8 cellular contexts compared by ENCODE assay signal in genomic region chr4:86043755-86044592, GRCh38.
DNase-seq lines count a peak whose midpoint lies in the region; ATAC-seq and TF ChIP-seq lines count a peak whose summit lies in the region.

No MANE protein-coding gene starts in this region.

- POLR2A ChIA-PET in CD8-positive, alpha-beta T cell (lab: Charles Lee), result no interaction called here

- intact Hi-C loops in CD8-positive, alpha-beta T cell (cut with DNase I, micrococcal nuclease), result loop anchor here (5.0 kb wide), 3 partner anchors 897 to 962 kb away; no protein-coding TSS in a partner anchor

- no peak overlapping the region for H3K27ac Mint-ChIP-seq in CD8-positive, alpha-beta T cell
- H3K27ac Mint-ChIP-seq in endothelial cell (ENCODE audit: unreplicated experiment), result no peak overlapping the region
- peak overlapping the region; percentile 5 to 39 (median 22) for H3K27ac Mint-ChIP-seq in nephron

- TF ChIP-seq RAD21 in Ishikawa (IDR thresholded peaks at IDR 0.05; ENCODE audit: low read depth), result peak; percentile 72

- H3K9me3 Mint-ChIP-seq in CD8-positive, alpha-beta T cell, result no peaks in the 10 kb centered on the region
- H3K9me3 Mint-ChIP-seq in endothelial cell (ENCODE audit: unreplicated experiment), result no peaks in the 10 kb centered on the region
- peaks cover 5% of the 10 kb centered on the region for H3K9me3 Mint-ChIP-seq in nephron

- H3K4me1 ChIP-seq in CD8-positive, alpha-beta T cell (ENCODE audit: insufficient read depth, low read length), result no peaks in the 10 kb centered on the region

- ATAC-seq in CD8-positive, alpha-beta T cell, result no peak
- peak; percentile 54 for ATAC-seq in GM19023 (IDR thresholded peaks at IDR 0.05; ENCODE audit: unreplicated experiment)
- ATAC-seq in HG03108 (IDR thresholded peaks at IDR 0.05; ENCODE audit: unreplicated experiment), result no peak
- ATAC-seq in GM18520 (IDR thresholded peaks at IDR 0.05; ENCODE audit: unreplicated experiment), result no peak

- no peaks in the 10 kb centered on the region for H3K27me3 Mint-ChIP-seq in CD8-positive, alpha-beta T cell (ENCODE audit: low read depth)
- H3K27me3 Mint-ChIP-seq in endothelial cell (ENCODE audit: unreplicated experiment) (no peaks in the 10 kb centered on the region), nephron (ENCODE audit: low read depth) (no peaks in the 10 kb centered on the region)

- no peaks in the 10 kb centered on the region for H3K9me3 ChIP-seq in CD8-positive, alpha-beta T cell (ENCODE audit: low read length)

- no peaks in the 10 kb centered on the region for H3K27me3 ChIP-seq in CD8-positive, alpha-beta T cell (ENCODE audit: insufficient read depth, low read length)

- no peak overlapping the region for H3K27ac ChIP-seq in CD8-positive, alpha-beta T cell (ENCODE audit: low read depth, low read length)

- CTCF ChIA-PET in CD8-positive, alpha-beta T cell (lab: Charles Lee), result no interaction called here

- TF ChIP-seq CTCF in CD8-positive, alpha-beta T cell (IDR thresholded peaks at IDR 0.05), result peak; percentile 59
- TF ChIP-seq CTCF in endothelial cell (IDR thresholded peaks at IDR 0.05; ENCODE audit: unreplicated experiment) (peak; percentile 91), nephron (IDR thresholded peaks at IDR 0.05; ENCODE audit: unreplicated experiment in 3 of 3) (peak; percentile 57 to 75 (median 75))

- DNase-seq in CD8-positive, alpha-beta T cell, result no peak
- DNase-seq in RKO (ENCODE audit: low spot score), result peak; percentile 53
- DNase-seq in endothelial cell (ENCODE audit: low spot score), result peak; percentile 44

- H3K36me3 ChIP-seq in CD8-positive, alpha-beta T cell (ENCODE audit: insufficient read depth, low read length), result no peaks in the 10 kb centered on the region

- H3K4me3 ChIP-seq in CD8-positive, alpha-beta T cell (ENCODE audit: low read depth, low read length), result no peak overlapping the region

- H3K4me1 Mint-ChIP-seq in CD8-positive, alpha-beta T cell (ENCODE audit: low read depth), result no peaks in the 10 kb centered on the region
- H3K4me1 Mint-ChIP-seq in endothelial cell (ENCODE audit: unreplicated experiment) (peaks cover 5% of the 10 kb centered on the region), nephron (no peaks in the 10 kb centered on the region)

- H3K36me3 Mint-ChIP-seq in CD8-positive, alpha-beta T cell, result no peaks in the 10 kb centered on the region
- H3K36me3 Mint-ChIP-seq in endothelial cell (ENCODE audit: low read depth, unreplicated experiment) (no peaks in the 10 kb centered on the region), nephron (ENCODE audit: low read depth) (peaks cover 15% of the 10 kb centered on the region)

- no peak overlapping the region for H3K4me3 Mint-ChIP-seq in CD8-positive, alpha-beta T cell
- H3K4me3 Mint-ChIP-seq in endothelial cell (ENCODE audit: unreplicated experiment) (no peak overlapping the region), nephron (no peak overlapping the region)

- no peak for TF ChIP-seq EP300 in Ishikawa (IDR thresholded peaks at IDR 0.05; ENCODE audit: borderline replicate concordance)

TF ChIP-seq in Ishikawa, 13 proteins besides CTCF, POLR2A, EP300 and RAD21:
- no peak for TF ChIP-seq CEBPB (IDR thresholded peaks at IDR 0.05)
- no peak for TF ChIP-seq FOXM1 (IDR thresholded peaks at IDR 0.05; ENCODE audit: borderline replicate concordance, low read depth)
- TF ChIP-seq TEAD4 (IDR thresholded peaks at IDR 0.05), result no peak
- no peak for TF ChIP-seq TCF12 (IDR thresholded peaks at IDR 0.05; ENCODE audit: low read depth)
- TF ChIP-seq, protein P1, sequence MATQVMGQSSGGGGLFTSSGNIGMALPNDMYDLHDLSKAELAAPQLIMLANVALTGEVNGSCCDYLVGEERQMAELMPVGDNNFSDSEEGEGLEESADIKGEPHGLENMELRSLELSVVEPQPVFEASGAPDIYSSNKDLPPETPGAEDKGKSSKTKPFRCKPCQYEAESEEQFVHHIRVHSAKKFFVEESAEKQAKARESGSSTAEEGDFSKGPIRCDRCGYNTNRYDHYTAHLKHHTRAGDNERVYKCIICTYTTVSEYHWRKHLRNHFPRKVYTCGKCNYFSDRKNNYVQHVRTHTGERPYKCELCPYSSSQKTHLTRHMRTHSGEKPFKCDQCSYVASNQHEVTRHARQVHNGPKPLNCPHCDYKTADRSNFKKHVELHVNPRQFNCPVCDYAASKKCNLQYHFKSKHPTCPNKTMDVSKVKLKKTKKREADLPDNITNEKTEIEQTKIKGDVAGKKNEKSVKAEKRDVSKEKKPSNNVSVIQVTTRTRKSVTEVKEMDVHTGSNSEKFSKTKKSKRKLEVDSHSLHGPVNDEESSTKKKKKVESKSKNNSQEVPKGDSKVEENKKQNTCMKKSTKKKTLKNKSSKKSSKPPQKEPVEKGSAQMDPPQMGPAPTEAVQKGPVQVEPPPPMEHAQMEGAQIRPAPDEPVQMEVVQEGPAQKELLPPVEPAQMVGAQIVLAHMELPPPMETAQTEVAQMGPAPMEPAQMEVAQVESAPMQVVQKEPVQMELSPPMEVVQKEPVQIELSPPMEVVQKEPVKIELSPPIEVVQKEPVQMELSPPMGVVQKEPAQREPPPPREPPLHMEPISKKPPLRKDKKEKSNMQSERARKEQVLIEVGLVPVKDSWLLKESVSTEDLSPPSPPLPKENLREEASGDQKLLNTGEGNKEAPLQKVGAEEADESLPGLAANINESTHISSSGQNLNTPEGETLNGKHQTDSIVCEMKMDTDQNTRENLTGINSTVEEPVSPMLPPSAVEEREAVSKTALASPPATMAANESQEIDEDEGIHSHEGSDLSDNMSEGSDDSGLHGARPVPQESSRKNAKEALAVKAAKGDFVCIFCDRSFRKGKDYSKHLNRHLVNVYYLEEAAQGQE (IDR thresholded peaks at IDR 0.05; ENCODE audit: low read depth), result no peak
- TF ChIP-seq TAF1 (IDR thresholded peaks at IDR 0.05; ENCODE audit: low read depth), result no peak
- TF ChIP-seq NFIC (IDR thresholded peaks at IDR 0.05), result no peak
- no peak for TF ChIP-seq USF1 (IDR thresholded peaks at IDR 0.05)
- TF ChIP-seq, protein P2, sequence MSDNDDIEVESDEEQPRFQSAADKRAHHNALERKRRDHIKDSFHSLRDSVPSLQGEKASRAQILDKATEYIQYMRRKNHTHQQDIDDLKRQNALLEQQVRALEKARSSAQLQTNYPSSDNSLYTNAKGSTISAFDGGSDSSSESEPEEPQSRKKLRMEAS (IDR thresholded peaks at IDR 0.05), result no peak

Comparison
In these comparisons a context has a peak if more than half of its experiments do, and no peak if none do; other contexts are left out.
1. DNase-seq: peak in RKO (single experiment) and endothelial cell (single experiment); none in CD8-positive, alpha-beta T cell (0 of 7).
2. H3K27ac Mint-ChIP-seq: peak in nephron (3 of 3); none in CD8-positive, alpha-beta T cell (single experiment) and endothelial cell (single experiment).
3. Peak in every context shown above with its lines, with median percentiles within 50 percentile points of each other: CTCF ChIP-seq.